8 cellular contexts compared by ENCODE assay signal in genomic region chr5:94849821-94850736, GRCh38.
DNase-seq lines count a peak whose midpoint lies in the region; TF ChIP-seq lines count a peak whose summit lies in the region.

No MANE protein-coding gene starts in this region.

- TF ChIP-seq CTCF in AG04450 (IDR thresholded peaks at IDR 0.05; ENCODE audit: low read depth, low read length) (peak; percentile 76), mesothelial cell of epicardium (IDR thresholded peaks at IDR 0.05; ENCODE audit: unreplicated experiment) (peak; percentile 54)

- no peak overlapping the region for H2AFZ ChIP-seq in GM23248

- POLR2A ChIA-PET in AG04450 (lab: Yijun Ruan, JAX): no interaction called here

- H3K4me1 ChIP-seq in GM23248 (ENCODE audit: insufficient read depth): no peaks in the 10 kb centered on the region

- 35 to 37% methylated on average over 10 of the region's 10 CpGs for WGBS in GM23248 (ENCODE audit: low coverage in 1 of 2, low lambda C conversion rate in 2 of 2, missing lambda C conversion rate in 2 of 2), 2 experiments

- no peaks in the 10 kb centered on the region for H3K79me2 ChIP-seq in GM23248 (ENCODE audit: insufficient read depth)

- no peak overlapping the region for H3K9ac ChIP-seq in GM23248

- H3K27me3 Mint-ChIP-seq in mesothelial cell of epicardium (ENCODE audit: low read depth): no peaks in the 10 kb centered on the region

- DNase-seq in AG04450 (ENCODE audit: low read depth, low spot score) (peak; percentile 26), G401 (ENCODE audit: low spot score) (peak; percentile 92), GM23248 (peak; percentile 78), SHP77 (lab: John Stamatoyannopoulos, UW) (peak; percentile 77 to 85), dermis blood vessel endothelial cell (peak; percentile 51), mesothelial cell of epicardium (ENCODE audit: low spot score in 2 of 2, unreplicated experiment in 2 of 2) (no peak), posterior vena cava (ENCODE audit: low spot score) (no peak)

- TF ChIP-seq EP300 in Ishikawa (IDR thresholded peaks at IDR 0.05; ENCODE audit: borderline replicate concordance): no peak

- H3K9me2 ChIP-seq in GM23248 (ENCODE audit: insufficient read depth): no peaks in the 10 kb centered on the region

- no peaks in the 10 kb centered on the region for H3K36me3 Mint-ChIP-seq in mesothelial cell of epicardium

- no peak overlapping the region for H3K4me2 ChIP-seq in GM23248 (ENCODE audit: unreplicated experiment)

- H3K4me3 ChIP-seq in AG04450 (ENCODE audit: low read depth, low read length) (no peak overlapping the region), GM23248 (no peak overlapping the region)

- peaks cover 6% of the 10 kb centered on the region for H3K4me1 Mint-ChIP-seq in mesothelial cell of epicardium

- no peak overlapping the region for H3K27ac Mint-ChIP-seq in mesothelial cell of epicardium

- CTCF ChIA-PET in AG04450 (lab: Charles Lee): interaction anchor here (0.6 to 1.9 kb wide), 9 partner anchors 8 to 1290 kb away, joined by 3 to 15 read pairs (median 4); no protein-coding TSS in a partner anchor

- no peaks in the 10 kb centered on the region for H3K9me3 Mint-ChIP-seq in mesothelial cell of epicardium

- in situ Hi-C loops in G401 (cut with HindIII; ENCODE audit: low sequenced_read_pairs) (no loop called here), GM23248 (cut with MboI) (no loop called here)

- H3K27ac ChIP-seq in AG04450 (ENCODE audit: low read depth, low read length) (no peak overlapping the region), GM23248 (no peak overlapping the region)

- no peaks in the 10 kb centered on the region for H4K20me1 ChIP-seq in GM23248 (ENCODE audit: insufficient read depth)

- TF ChIP-seq RAD21 in Ishikawa (IDR thresholded peaks at IDR 0.05; ENCODE audit: low read depth): peak; percentile 83

- H3K36me3 ChIP-seq in GM23248 (ENCODE audit: low read depth): no peaks in the 10 kb centered on the region

- H3K4me3 Mint-ChIP-seq in mesothelial cell of epicardium: peak overlapping the region; percentile 10

- H3K9me3 ChIP-seq in AG04450 (ENCODE audit: control insufficient read depth, insufficient read depth, low read length) (no peaks in the 10 kb centered on the region), GM23248 (ENCODE audit: low read depth) (no peaks in the 10 kb centered on the region)

- intact Hi-C loops in posterior vena cava (cut with DNase I): no loop called here

- H3K27me3 ChIP-seq in AG04450 (ENCODE audit: control insufficient read depth, insufficient read depth, low read length): no peaks in the 10 kb centered on the region
- peaks cover 7% of the 10 kb centered on the region for H3K27me3 ChIP-seq in GM23248 (replicated peaks; ENCODE audit: insufficient read depth)

- H3F3A ChIP-seq in GM23248 (ENCODE audit: insufficient read depth): no peaks in the 10 kb centered on the region

TF ChIP-seq in Ishikawa, 13 proteins besides CTCF, POLR2A, EP300 and RAD21:
- TF ChIP-seq YY1 (IDR thresholded peaks at IDR 0.05; ENCODE audit: low read depth) (no peak), MAX (IDR thresholded peaks at IDR 0.05) (no peak), TAF1 (IDR thresholded peaks at IDR 0.05; ENCODE audit: low read depth) (no peak), USF1 (IDR thresholded peaks at IDR 0.05) (no peak), TEAD4 (IDR thresholded peaks at IDR 0.05) (no peak), ZBTB7A (IDR thresholded peaks at IDR 0.05; ENCODE audit: low read depth) (no peak), TCF12 (IDR thresholded peaks at IDR 0.05; ENCODE audit: low read depth) (no peak), CEBPB (IDR thresholded peaks at IDR 0.05) (no peak)

Comparison
In these comparisons a context has a peak if more than half of its experiments do, and no peak if none do; other contexts are left out.
1. DNase-seq: peak in AG04450 (single experiment), G401 (single experiment), GM23248 (single experiment), SHP77 (2 of 2) and dermis blood vessel endothelial cell (single experiment); none in mesothelial cell of epicardium (0 of 2) and posterior vena cava (single experiment).